1 cellular context compared by ENCODE assay signal in genomic region chr10:6009159-6009558, GRCh38.
A peak's percentile ranks its signal among the peaks of the same experiment; 100 is the strongest.
TF ChIP-seq lines count a peak whose summit lies in the region.

No MANE protein-coding gene starts in this region.

TF ChIP-seq in IMR-90, 13 proteins besides CTCF, POLR2A, EP300 and RAD21:
- TF ChIP-seq RFX5 (IDR thresholded peaks at IDR 0.05; ENCODE audit: low read depth, low read length) (no peak), USF2 (IDR thresholded peaks at IDR 0.05; ENCODE audit: low read depth, low read length) (no peak), RCOR1 (IDR thresholded peaks at IDR 0.05; ENCODE audit: insufficient replicate concordance, low read length) (no peak), FOS (IDR thresholded peaks at IDR 0.05; ENCODE audit: low read depth, low read length) (peak; percentile 77; the same call in 1 of the 2 replicates), BHLHE40 (IDR thresholded peaks at IDR 0.05; ENCODE audit: low read depth, low read length) (no peak), CEBPB (IDR thresholded peaks at IDR 0.05; ENCODE audit: low read depth, low read length) (peak; percentile 93), SMC3 (IDR thresholded peaks at IDR 0.05; ENCODE audit: low read depth, low read length) (no peak)
